ENCODE assay signal across 8 cellular contexts in genomic region chr17:76623271-76624146, GRCh38. TPM values are rescaled to one million over a fixed set of nuclear protein-coding genes. Genes with fewer than 3 reads are reported as not detected.
DNase-seq lines count a peak whose midpoint lies in the region; ATAC-seq, FAIRE-seq and TF ChIP-seq lines count a peak whose summit lies in the region.

No MANE protein-coding gene starts in this region.

- WGBS in HepG2 (ENCODE audit: low lambda C conversion rate): 20% methylated on average over 18 of the region's 18 CpGs

- H3K79me2 ChIP-seq in HepG2 (ENCODE audit: insufficient read depth, low read length): no peaks in the 10 kb centered on the region

- in situ Hi-C loops in HepG2 (cut with HindIII; ENCODE audit: extremely low pct_ligation_motif_present, low pct_unique_long_range_greater_than_20kb): loop anchor here (10.0 kb wide), 1 partner anchor 59 kb away; a partner anchor contains a TSS

- H3K9me3 ChIP-seq in AG04450 (ENCODE audit: control insufficient read depth, insufficient read depth, low read length): no peaks in the 10 kb centered on the region
- no peaks in the 10 kb centered on the region for H3K9me3 ChIP-seq in HepG2 (ENCODE audit: low read length)

- H3K36me3 ChIP-seq in HepG2 (replicated peaks in 1 of 2; ENCODE audit: control insufficient read depth in 1 of 2, insufficient read depth in 2 of 2, low read length in 2 of 2): no peaks in the 10 kb centered on the region

- H3K36me3 Mint-ChIP-seq in activated CD4-positive, alpha-beta T cell treated with anti-CD3 and anti-CD28 coated beads, Interleukin-2, amount 10 ng/mL, durations not matched to agents 24 days and 14 days (ENCODE audit: low read depth): no peaks in the 10 kb centered on the region
- no peaks in the 10 kb centered on the region for H3K36me3 Mint-ChIP-seq in chondrocyte (ENCODE audit: low read depth)

- intact Hi-C loops in activated CD4-positive, alpha-beta T cell treated with anti-CD3 and anti-CD28 coated beads, Interleukin-2, amount 10 ng/mL, durations not matched to agents 24 days and 14 days (cut with micrococcal nuclease): loop anchor here (1.0 to 5.0 kb wide), 3 partner anchors 36 to 100 kb away; partner anchors contain the start of gene ST6GALNAC2
- intact Hi-C loops in HepG2 (cut with micrococcal nuclease; ENCODE audit: unreplicated experiment): loop anchor here (2.0 kb wide), 1 partner anchor 101 kb away; no protein-coding TSS in a partner anchor

- no peak overlapping the region for H3K4me3 Mint-ChIP-seq in activated CD4-positive, alpha-beta T cell treated with anti-CD3 and anti-CD28 coated beads, Interleukin-2, amount 10 ng/mL, durations not matched to agents 24 days and 14 days
- H3K4me3 Mint-ChIP-seq in chondrocyte (ENCODE audit: unreplicated experiment): no peak overlapping the region

- ATAC-seq in HepG2 (peak; percentile 84), HG03520 (IDR thresholded peaks at IDR 0.05; ENCODE audit: unreplicated experiment) (no peak)

- H3K27ac ChIP-seq in AG04450 (ENCODE audit: low read depth, low read length) (peak overlapping the region; percentile 34), HepG2 (ENCODE audit: extremely low read length, insufficient read depth, low read length) (no peak overlapping the region)

- H3K9me3 Mint-ChIP-seq in activated CD4-positive, alpha-beta T cell treated with anti-CD3 and anti-CD28 coated beads, Interleukin-2, amount 10 ng/mL, durations not matched to agents 24 days and 14 days: no peaks in the 10 kb centered on the region
- no peaks in the 10 kb centered on the region for H3K9me3 Mint-ChIP-seq in chondrocyte (ENCODE audit: low read depth)

- no TSS peak for BruUV-seq in HepG2 (replicated peaks; lab: Mats Ljungman, UMichigan)

- peaks cover 22% of the 10 kb centered on the region for H3K27me3 Mint-ChIP-seq in activated CD4-positive, alpha-beta T cell treated with anti-CD3 and anti-CD28 coated beads, Interleukin-2, amount 10 ng/mL, durations not matched to agents 24 days and 14 days
- H3K27me3 Mint-ChIP-seq in chondrocyte (ENCODE audit: low read depth): peaks cover 7% of the 10 kb centered on the region

- TF ChIP-seq CTCF in AG04450 (IDR thresholded peaks at IDR 0.05; ENCODE audit: low read depth, low read length): peak; percentile 94
- TF ChIP-seq CTCF in GM20000 (IDR thresholded peaks at IDR 0.05; ENCODE audit: extremely low read depth, missing control alignments): peak; percentile 97
- TF ChIP-seq CTCF in chondrocyte (IDR thresholded peaks at IDR 0.05): peak; percentile 95
- TF ChIP-seq CTCF in HepG2 (CRISPR knock-in tag; IDR thresholded peaks at IDR 0.05): peak; percentile 93

- H4K20me1 ChIP-seq in HepG2 (ENCODE audit: insufficient read depth, low read length): no peaks in the 10 kb centered on the region

- DNase-seq in AG04450 (ENCODE audit: low read depth, low spot score) (peak; percentile 23), GM20000 (ENCODE audit: low spot score) (peak; percentile 88), NCI-H460 (ENCODE audit: extremely low read depth, low read depth) (peak; percentile 55), chondrocyte (ENCODE audit: low spot score) (no peak), HepG2 (ENCODE audit: low spot score) (peak; percentile 41)
- peak; percentile 92 for DNase-seq in activated CD4-positive, alpha-beta T cell treated with anti-CD3 and anti-CD28 coated beads, Interleukin-2, amount 10 ng/mL, durations not matched to agents 24 days and 14 days
- peak; percentile 80 for DNase-seq in stimulated activated CD4-positive, alpha-beta T cell treated with anti-CD3 and anti-CD28 coated beads, Interleukin-4, amount 100 ng/mL, for 24 hours

- FAIRE-seq in HepG2 (lab: Jason Lieb, UNC): peak; percentile 70

- peak overlapping the region; percentile 69 for H2AFZ ChIP-seq in HepG2 (ENCODE audit: low read length)

- TF ChIP-seq RAD21 in HepG2 (CRISPR knock-in tag; IDR thresholded peaks at IDR 0.05): peak; percentile 95

- H3K27ac Mint-ChIP-seq in activated CD4-positive, alpha-beta T cell treated with anti-CD3 and anti-CD28 coated beads, Interleukin-2, amount 10 ng/mL, durations not matched to agents 24 days and 14 days: no peak overlapping the region
- peak overlapping the region; percentile 29 for H3K27ac Mint-ChIP-seq in chondrocyte (ENCODE audit: unreplicated experiment)

- H3K4me3 ChIP-seq in AG04450 (ENCODE audit: low read depth, low read length): no peak overlapping the region
- H3K4me3 ChIP-seq in HepG2 (replicated peaks in 1 of 3; ENCODE audit: insufficient read depth in 1 of 3, low read depth in 2 of 3, low read length in 3 of 3): peak overlapping the region in 2 of 3 experiments; percentile 44; a peak in 4 of 6 replicates

- H3K27me3 ChIP-seq in AG04450 (ENCODE audit: control insufficient read depth, insufficient read depth, low read length) (peaks cover 13% of the 10 kb centered on the region), HepG2 (ENCODE audit: control insufficient read depth in 1 of 2, insufficient read depth in 2 of 2, low read length in 2 of 2) (peaks cover 0 to 2% of the 10 kb centered on the region in 2 experiments; a peak in 1 of 5 replicates)

- peaks cover 6% of the 10 kb centered on the region for H3K4me1 Mint-ChIP-seq in activated CD4-positive, alpha-beta T cell treated with anti-CD3 and anti-CD28 coated beads, Interleukin-2, amount 10 ng/mL, durations not matched to agents 24 days and 14 days
- peaks cover 8% of the 10 kb centered on the region for H3K4me1 Mint-ChIP-seq in chondrocyte (ENCODE audit: low read depth)

- H3K9ac ChIP-seq in HepG2 (ENCODE audit: insufficient read depth, low read depth, low read length): 0 out of 2 replicates have a peak overlapping the region, but pooled peaks have one; percentile 10

- CTCF ChIA-PET in AG04450 (lab: Charles Lee) (interaction anchor here (0.6 to 3.7 kb wide), 50 partner anchors 8 to 200 kb away, joined by 3 to 46 read pairs (median 6); partner anchors contain the start of genes AANAT, ST6GALNAC1 and ST6GALNAC2), HepG2 (lab: Yijun Ruan, JAX; ENCODE audit: low intra/inter-chr PET ratio, low total read pairs) (interaction anchor here (1.3 to 2.9 kb wide), 4 partner anchors 53 to 101 kb away, joined by 3 to 21 read pairs (median 14); a partner anchor contains a TSS)

- POLR2A ChIA-PET in AG04450 (lab: Yijun Ruan, JAX) (interaction anchor here (0.7 to 1.8 kb wide), 3 partner anchors 55 to 77 kb away, joined by 4 to 7 read pairs (median 5); no protein-coding TSS in a partner anchor), HepG2 (lab: Yijun Ruan, JAX) (interaction anchor here (0.9 to 3.6 kb wide), 5 partner anchors 9 to 101 kb away, joined by 3 to 22 read pairs (median 14); partner anchors contain the start of gene ST6GALNAC2)

- H3K4me1 ChIP-seq in HepG2 (ENCODE audit: insufficient read depth, low read length): peaks cover 13% of the 10 kb centered on the region

- TF ChIP-seq POLR2A in HepG2 (IDR thresholded peaks at IDR 0.05; ENCODE audit: insufficient read depth in 1 of 2, low read depth in 2 of 2, low read length in 2 of 2): no peak

- TF ChIP-seq EP300 in HepG2 (IDR thresholded peaks at IDR 0.05; ENCODE audit: low read depth in 2 of 2, low read length in 2 of 2): no peak
- TF ChIP-seq EP300 in HepG2 (CRISPR knock-in tag; IDR thresholded peaks at IDR 0.05; ENCODE audit: borderline replicate concordance): no peak

- peak overlapping the region; percentile 94 for H3K4me2 ChIP-seq in HepG2 (ENCODE audit: low read depth, low read length)

RNA-seq across cellular contexts. Expression of gene ST6GALNAC1, which starts 20.0 kb away (rescaled TPM):
- polyA plus RNA-seq in AG04450 (2011; rRNA removed) (not detected in 2 replicates), HepG2 (2011; rRNA removed) (not detected in 2 replicates)
- not detected in 2 replicates for polyA minus RNA-seq in AG04450 (2011; rRNA and poly(A)+ RNA removed)
- not detected in 2 replicates for total RNA-seq in NCI-H460 (2014; rRNA removed; shearing (Covaris generic))
- polyA plus RNA-seq in NCI-H460 (2014; cell fraction: nucleus; rRNA removed): 0.61 TPM in 1 of 2 replicates, not detected in the other
- 0.35 and 0.38 TPM in 2 replicates for total RNA-seq in activated CD4-positive, alpha-beta T cell treated with anti-CD3 and anti-CD28 coated beads, Interleukin-2, amount 10 ng/mL, durations not matched to agents 24 days and 14 days
- total RNA-seq in chondrocyte (not detected in 3 replicates), HepG2 (2016; rRNA removed; fragmentation: Illumina TruSeq; extraction: Trizol) (not detected in 2 replicates)
- total RNA-seq in HepG2 (2016; cell fraction: cytosol; rRNA removed; fragmentation: Illumina TruSeq; extraction: Trizol; ENCODE audit: low read depth): not detected in 2 replicates
- total RNA-seq in HepG2 (2016; cell fraction: insoluble cytoplasmic fraction; rRNA removed; fragmentation: Illumina TruSeq; extraction: Trizol): not detected in 2 replicates
- not detected in 2 replicates for total RNA-seq in HepG2 (2016; cell fraction: membrane; rRNA removed; fragmentation: Illumina TruSeq; extraction: Trizol)
- total RNA-seq in HepG2 (2016; cell fraction: nucleus; rRNA removed; fragmentation: Illumina TruSeq; extraction: Trizol): not detected in 2 replicates
- polyA plus RNA-seq in HepG2 (2011; cell fraction: cytosol; rRNA removed): not detected in 2 replicates
- polyA plus RNA-seq in HepG2 (2011; cell fraction: nucleus; rRNA removed): not detected in 2 replicates
- polyA plus RNA-seq in HepG2 (2012): not detected in 2 replicates
- polyA plus RNA-seq in HepG2 (2016; cell fraction: cytosol; fragmentation: Illumina TruSeq; extraction: Trizol; ENCODE audit: low read depth): not detected in 2 replicates
- not detected in 2 replicates for polyA plus RNA-seq in HepG2 (2016; cell fraction: insoluble cytoplasmic fraction; fragmentation: Illumina TruSeq; extraction: Trizol; ENCODE audit: low read depth)
- not detected in 2 replicates for polyA plus RNA-seq in HepG2 (2016; cell fraction: membrane; fragmentation: Illumina TruSeq; extraction: Trizol; ENCODE audit: low read depth)
- not detected in 2 replicates for polyA plus RNA-seq in HepG2 (2016; cell fraction: nucleus; fragmentation: Illumina TruSeq; extraction: Trizol; ENCODE audit: insufficient read depth, low read depth)
- polyA minus RNA-seq in HepG2 (2011; rRNA and poly(A)+ RNA removed; ENCODE audit: low replicate concordance): 0.36 and 9.8 TPM in 2 replicates
- polyA minus RNA-seq in HepG2 (2011; cell fraction: cytosol; rRNA and poly(A)+ RNA removed): not detected in 2 replicates
- polyA minus RNA-seq in HepG2 (2011; cell fraction: nucleus; rRNA and poly(A)+ RNA removed): not detected in 2 replicates

RNA-seq across cellular contexts. Expression of gene ST6GALNAC2, which starts 37.8 kb away (rescaled TPM):
- polyA plus RNA-seq in AG04450 (2011; rRNA removed): 0.17 and 0.36 TPM in 2 replicates
- polyA minus RNA-seq in AG04450 (2011; rRNA and poly(A)+ RNA removed): 0.83 TPM in 1 of 2 replicates, not detected in the other
- total RNA-seq in NCI-H460 (2014; rRNA removed; shearing (Covaris generic)): 1.4 and 3.1 TPM in 2 replicates
- 2.7 and 5.0 TPM in 2 replicates for polyA plus RNA-seq in NCI-H460 (2014; cell fraction: nucleus; rRNA removed)
- not detected in 2 replicates for total RNA-seq in activated CD4-positive, alpha-beta T cell treated with anti-CD3 and anti-CD28 coated beads, Interleukin-2, amount 10 ng/mL, durations not matched to agents 24 days and 14 days
- 1.5 to 3.0 TPM (median 2.8 TPM) in 3 replicates for total RNA-seq in chondrocyte
- 0.49 and 0.84 TPM in 2 replicates for total RNA-seq in HepG2 (2016; rRNA removed; fragmentation: Illumina TruSeq; extraction: Trizol)
- total RNA-seq in HepG2 (2016; cell fraction: cytosol; rRNA removed; fragmentation: Illumina TruSeq; extraction: Trizol; ENCODE audit: low read depth): 0.35 and 0.51 TPM in 2 replicates
- 0.13 and 0.39 TPM in 2 replicates for total RNA-seq in HepG2 (2016; cell fraction: insoluble cytoplasmic fraction; rRNA removed; fragmentation: Illumina TruSeq; extraction: Trizol)
- total RNA-seq in HepG2 (2016; cell fraction: membrane; rRNA removed; fragmentation: Illumina TruSeq; extraction: Trizol): 0.77 and 0.79 TPM in 2 replicates
- 0.68 and 0.97 TPM in 2 replicates for total RNA-seq in HepG2 (2016; cell fraction: nucleus; rRNA removed; fragmentation: Illumina TruSeq; extraction: Trizol)
- polyA plus RNA-seq in HepG2 (2011; rRNA removed): 0.12 and 0.30 TPM in 2 replicates
- polyA plus RNA-seq in HepG2 (2011; cell fraction: cytosol; rRNA removed): 0.24 and 0.50 TPM in 2 replicates
- 0.43 TPM in 2 replicates for polyA plus RNA-seq in HepG2 (2011; cell fraction: nucleus; rRNA removed)
- polyA plus RNA-seq in HepG2 (2012): 0.16 TPM in 1 of 2 replicates, not detected in the other
- polyA plus RNA-seq in HepG2 (2016; cell fraction: cytosol; fragmentation: Illumina TruSeq; extraction: Trizol; ENCODE audit: low read depth): 0.34 and 0.45 TPM in 2 replicates
- 0.56 and 0.64 TPM in 2 replicates for polyA plus RNA-seq in HepG2 (2016; cell fraction: insoluble cytoplasmic fraction; fragmentation: Illumina TruSeq; extraction: Trizol; ENCODE audit: low read depth)
- 0.62 and 0.69 TPM in 2 replicates for polyA plus RNA-seq in HepG2 (2016; cell fraction: membrane; fragmentation: Illumina TruSeq; extraction: Trizol; ENCODE audit: low read depth)
- polyA plus RNA-seq in HepG2 (2016; cell fraction: nucleus; fragmentation: Illumina TruSeq; extraction: Trizol; ENCODE audit: insufficient read depth, low read depth): 1.0 and 1.6 TPM in 2 replicates
- polyA minus RNA-seq in HepG2 (2011; rRNA and poly(A)+ RNA removed; ENCODE audit: low replicate concordance): 0.34 and 1.1 TPM in 2 replicates
- not detected in 2 replicates for polyA minus RNA-seq in HepG2 (2011; cell fraction: cytosol; rRNA and poly(A)+ RNA removed)
- polyA minus RNA-seq in HepG2 (2011; cell fraction: nucleus; rRNA and poly(A)+ RNA removed): not detected in 2 replicates
